In genomic region chr11:12864316-12865156, GRCh38 we compare ENCODE assay signal across 9 cellular contexts.
DNase-seq lines count a peak whose midpoint lies in the region; ATAC-seq, FAIRE-seq and TF ChIP-seq lines count a peak whose summit lies in the region.
"Had no signal": no experiment of that assay in that cellular context is flagged by ENCODE, and none has a peak within 500 bp of the region (broad histone marks: within the 10 kb centered on the region; RNA-seq: fewer than 3 reads in every experiment).

No MANE protein-coding gene starts in this region.

- peak overlapping the region; percentile 55 for H3K27ac Mint-ChIP-seq in nephron progenitor cell

- H3K9ac ChIP-seq in H1 (replicated peaks in 1 of 4; ENCODE audit: extremely low read depth in 1 of 4, low read depth in 3 of 4, low read length in 3 of 4) = peak overlapping the region in 3 of 4 experiments; percentile 60 to 88 (median 75); a peak in 6 of 7 replicates

- H2BK20ac ChIP-seq in H1 (ENCODE audit: low read length) = peak overlapping the region; percentile 92

- H3K27ac ChIP-seq in H1 (ENCODE audit: low read depth, low read length) = peak overlapping the region; percentile 95

- H4K91ac ChIP-seq in H1 (replicated peaks; ENCODE audit: insufficient read length, low read length) = peak overlapping the region; percentile 98

- H2BK5ac ChIP-seq in H1 (ENCODE audit: low read depth, low read length) = peak overlapping the region; percentile 99

- no peak for TF ChIP-seq RAD21 in H1 (IDR thresholded peaks at IDR 0.05 in 1 of 2, conservative IDR thresholded peaks at IDR 0.05 in 1 of 2; ENCODE audit: low read depth in 2 of 2, low read length in 2 of 2)

- peaks cover 3% of the 10 kb centered on the region for H3K23me2 ChIP-seq in H1 (ENCODE audit: low read depth, low read length)

- 0 out of 2 replicates have a peak overlapping the region, but pooled peaks have one; percentile 84 for H2BK15ac ChIP-seq in H1 (ENCODE audit: low read length)

- H3K36me3 Mint-ChIP-seq in nephron progenitor cell (ENCODE audit: low read depth) = peaks cover 13% of the 10 kb centered on the region

- H3K4ac ChIP-seq in H1 (replicated peaks; ENCODE audit: insufficient read length, low read depth, low read length) = peak overlapping the region; percentile 96

- ATAC-seq in GM18873 (IDR thresholded peaks at IDR 0.05; ENCODE audit: low FRiP score, unreplicated experiment) = no peak
- ATAC-seq in HG03039 (IDR thresholded peaks at IDR 0.05; ENCODE audit: unreplicated experiment) = no peak

- no peak overlapping the region for H4K8ac ChIP-seq in H1 (ENCODE audit: extremely low read depth, insufficient read depth, low read length)

- H3K23ac ChIP-seq in H1 (ENCODE audit: insufficient read length) = no peak overlapping the region

- H3K4me3 Mint-ChIP-seq in nephron progenitor cell = peak overlapping the region; percentile 38

- H3K36me3 ChIP-seq in H1 (ENCODE audit: control insufficient read depth in 2 of 4, insufficient read depth in 4 of 4, low read length in 3 of 4) = no peaks in the 10 kb centered on the region
- H3K36me3 ChIP-seq: heart left ventricle had no signal

- no peaks in the 10 kb centered on the region for H3K9me3 ChIP-seq in H1 (ENCODE audit: insufficient read depth in 2 of 2, low read depth in 1 of 2, low read length in 1 of 2)
- H3K9me3 ChIP-seq: heart left ventricle had no signal

- no peaks in the 10 kb centered on the region for H3K79me1 ChIP-seq in H1 (ENCODE audit: low read depth, low read length)

- H3K4me1 ChIP-seq in H1 (replicated peaks in 1 of 4; ENCODE audit: control insufficient read depth in 3 of 4, insufficient read depth in 4 of 4, low read length in 3 of 4) = peaks cover 6 to 29% (median 26%) of the 10 kb centered on the region in 4 experiments

- H4K20me1 ChIP-seq in H1 (replicated peaks in 1 of 2; ENCODE audit: control insufficient read depth in 1 of 2, insufficient read depth in 2 of 2, low read length in 2 of 2) = no peaks in the 10 kb centered on the region

- no peaks in the 10 kb centered on the region for H3K9me3 Mint-ChIP-seq in nephron progenitor cell

- no peaks in the 10 kb centered on the region for H3K27me3 ChIP-seq in H1 (replicated peaks in 1 of 4; ENCODE audit: control insufficient read depth in 3 of 4, extremely low read depth in 1 of 4, insufficient read depth in 3 of 4, low read length in 3 of 4)

- peak overlapping the region; percentile 98 for H2BK120ac ChIP-seq in H1 (replicated peaks; ENCODE audit: low read depth, low read length)

- H3K79me2 ChIP-seq in H1 (ENCODE audit: control insufficient read depth in 1 of 2, insufficient read depth in 2 of 2, low read length in 2 of 2) = peaks cover 0 to 28% of the 10 kb centered on the region in 2 experiments; a peak in 1 of 4 replicates

- peak in 1 of 2 experiments; percentile 95; a peak in 1 of 3 replicates for TF ChIP-seq EP300 in H1 (IDR thresholded peaks at IDR 0.05; ENCODE audit: borderline replicate concordance in 1 of 2, low read depth in 2 of 2, low read length in 2 of 2)

- peak overlapping the region; percentile 9 to 50 (median 13); a peak in 5 of 8 replicates for H3K4me3 ChIP-seq in H1 (ENCODE audit: extremely low read depth in 1 of 4, insufficient read depth in 2 of 4, low read depth in 3 of 4, low read length in 4 of 4)

- TF ChIP-seq POLR2A in H1 (IDR thresholded peaks at IDR 0.05; ENCODE audit: control extremely low read depth in 1 of 2, low read depth in 2 of 2, low read length in 2 of 2) = peak; percentile 6 to 9; a peak in 2 of 3 replicates

- peak overlapping the region; percentile 98 for H4K5ac ChIP-seq in H1 (ENCODE audit: insufficient read length, low read depth, low read length)

- H3K14ac ChIP-seq in H1 (ENCODE audit: insufficient read length) = no peak overlapping the region

- peaks cover 68% of the 10 kb centered on the region for H3K4me1 Mint-ChIP-seq in nephron progenitor cell

- POLR2A ChIA-PET in H1 (lab: Charles Lee; ENCODE audit: partially characterized antibody) = interaction anchor here (0.6 to 3.5 kb wide), 28 partner anchors 8 to 293 kb away, joined by 3 to 32 read pairs (median 4); partner anchors contain the start of gene TEAD1

- H2BK12ac ChIP-seq in H1 (ENCODE audit: low read depth, low read length) = peak overlapping the region; percentile 99

- DNase-seq in Daoy (ENCODE audit: low read depth) (peak; percentile 55), NCI-H2081 (lab: John Stamatoyannopoulos, UW) (peak; percentile 86 to 93), H1 (ENCODE audit: low read depth in 1 of 2, low spot score in 2 of 2) (peak in 1 of 2 experiments; percentile 75), nephron progenitor cell (no peak), 8988T (no peak)
- DNase-seq in effector CD8-positive, alpha-beta T cell (lab: John Stamatoyannopoulos, UW) = no peak
- DNase-seq: heart left ventricle had no signal

- peak; percentile 100 for FAIRE-seq in H1 (lab: Jason Lieb, UNC)

- no peak overlapping the region for H2AFZ ChIP-seq in H1 (ENCODE audit: low read length)

- H3K4me2 ChIP-seq in H1 (ENCODE audit: insufficient read depth in 1 of 2, low read depth in 2 of 2, low read length in 2 of 2) = peak overlapping the region; percentile 65 to 85

- peak overlapping the region; percentile 98 for H3K18ac ChIP-seq in H1 (ENCODE audit: extremely low read depth, low read length)

- peak overlapping the region; percentile 100; the same call in 1 of the 2 replicates for H2AK5ac ChIP-seq in H1 (ENCODE audit: low read depth, low read length)

- CTCF ChIA-PET in H1 (lab: Charles Lee; ENCODE audit: partially characterized antibody) = interaction anchor here (0.6 to 1.9 kb wide), 11 partner anchors 9 to 193 kb away, joined by 3 to 6 read pairs (median 3); no protein-coding TSS in a partner anchor

- H3K27me3 Mint-ChIP-seq in nephron progenitor cell (ENCODE audit: low read depth, poor library complexity) = peaks cover 3% of the 10 kb centered on the region

- H3K56ac ChIP-seq in H1 (replicated peaks; ENCODE audit: insufficient read length, low read depth, low read length) = peak overlapping the region; percentile 82

- TF ChIP-seq CTCF in H1 (IDR thresholded peaks at IDR 0.05; ENCODE audit: control extremely low read depth in 1 of 3, insufficient read depth in 1 of 3, low read depth in 1 of 3, low read length in 3 of 3) = no peak
- TF ChIP-seq CTCF in nephron progenitor cell (IDR thresholded peaks at IDR 0.05) = no peak

- 2% methylated on average over 13 of the region's 13 CpGs; no CpG with 5 or more reads in 1 of the 2 experiments for WGBS in H1 (ENCODE audit: extremely low coverage in 1 of 2, insufficient coverage in 1 of 2, insufficient read length in 1 of 2, insufficient replicate concordance in 2 of 2, low coverage in 1 of 2, low lambda C conversion rate in 2 of 2, missing lambda C conversion rate in 1 of 2), 2 experiments

TF ChIP-seq in H1, 55 proteins besides CTCF, POLR2A, EP300 and RAD21 (continues in another document):
- TF ChIP-seq ASH2L (IDR thresholded peaks at IDR 0.05; ENCODE audit: low read length) (peak; percentile 77), YY1 (IDR thresholded peaks at IDR 0.05; ENCODE audit: low read depth, low read length) (peak; percentile 93), RBBP5 (IDR thresholded peaks at IDR 0.05; ENCODE audit: borderline replicate concordance, low read depth, low read length) (no peak), HDAC2 (IDR thresholded peaks at IDR 0.05; ENCODE audit: borderline replicate concordance in 1 of 2, low read depth in 2 of 2, low read length in 2 of 2) (0 out of 4 replicates have a peak, but pooled peaks of 1 of the 2 experiments have one; percentile 49), SP1 (IDR thresholded peaks at IDR 0.05; ENCODE audit: low read depth, low read length) (peak; percentile 82), TBP (IDR thresholded peaks at IDR 0.05; ENCODE audit: low read depth, low read length) (peak; percentile 33; the same call in 1 of the 2 replicates), TEAD4 (IDR thresholded peaks at IDR 0.05; ENCODE audit: low read depth, low read length) (peak; percentile 87), ATF2 (IDR thresholded peaks at IDR 0.05; ENCODE audit: low read length) (no peak; the same call in 1 of the 2 replicates), BRCA1 (IDR thresholded peaks at IDR 0.05; ENCODE audit: low read depth, low read length) (no peak), JUN (IDR thresholded peaks at IDR 0.05; ENCODE audit: low read depth, low read length) (no peak), TAF1 (IDR thresholded peaks at IDR 0.05; ENCODE audit: low read depth, low read length) (peak; percentile 58), CHD1 (IDR thresholded peaks at IDR 0.05; ENCODE audit: low read depth, low read length) (peak; percentile 59; the same call in 1 of the 2 replicates), POLR2AphosphoS5 (IDR thresholded peaks at IDR 0.05; ENCODE audit: low read depth, low read length) (peak; percentile 66), SIN3A (conservative IDR thresholded peaks at IDR 0.05 in 1 of 2, IDR thresholded peaks at IDR 0.05 in 1 of 2; ENCODE audit: low read depth in 1 of 2, low read length in 2 of 2) (peak in 1 of 2 experiments; percentile 87; a peak in 2 of 4 replicates), BCL11A (IDR thresholded peaks at IDR 0.05; ENCODE audit: low read depth in 2 of 2, low read length in 2 of 2) (no peak), USF2 (IDR thresholded peaks at IDR 0.05; ENCODE audit: low read length) (no peak), TAF7 (optimal IDR thresholded peaks at IDR 0.05; ENCODE audit: borderline replicate concordance, low read depth, low read length) (no peak), SIX5 (IDR thresholded peaks at IDR 0.05; ENCODE audit: low read depth, low read length) (no peak)

Comparison
In these comparisons a context has a peak if more than half of its experiments do, and no peak if none do; other contexts are left out.
1. DNase-seq: peak in Daoy (single experiment) and NCI-H2081 (2 of 2); none in nephron progenitor cell (single experiment), effector CD8-positive, alpha-beta T cell (single experiment) and 8988T (single experiment).